8 cellular contexts compared by ENCODE assay signal in genomic region chr7:27745064-27745583, GRCh38. TPM values are rescaled to one million over a fixed set of nuclear protein-coding genes. Genes with fewer than 3 reads are reported as not detected.
DNase-seq lines count a peak whose midpoint lies in the region; ATAC-seq, FAIRE-seq and TF ChIP-seq lines count a peak whose summit lies in the region.

No MANE protein-coding gene starts in this region.

- H3K14ac ChIP-seq in mesenchymal stem cell (ENCODE audit: low read length in 2 of 2): no peak overlapping the region

- H3K36me3 Mint-ChIP-seq in immature natural killer cell: peaks cover 0 to 14% (median 4%) of the 10 kb centered on the region in 3 donors

- H3K27me3 Mint-ChIP-seq in immature natural killer cell (ENCODE audit: low read depth in 3 of 3): peaks cover 8 to 10% (median 10%) of the 10 kb centered on the region in 3 donors

- TF ChIP-seq CTCF in BE2C (IDR thresholded peaks at IDR 0.05; ENCODE audit: low read depth, low read length): peak; percentile 87
- TF ChIP-seq CTCF in GM12874 (IDR thresholded peaks at IDR 0.05; ENCODE audit: insufficient read depth, low read depth, low read length): peak; percentile 52
- peak; percentile 62 for TF ChIP-seq CTCF in bronchial epithelial cell (IDR thresholded peaks at IDR 0.05; ENCODE audit: insufficient read depth, low read length, severe bottlenecking)

- ATAC-seq in HG03280 (IDR thresholded peaks at IDR 0.05; ENCODE audit: unreplicated experiment) (no peak), HG03139 (IDR thresholded peaks at IDR 0.05; ENCODE audit: unreplicated experiment) (no peak)

- peaks cover 5% of the 10 kb centered on the region; the same call in 1 of the 2 replicates for H3K36me3 ChIP-seq in BE2C
- H3K36me3 ChIP-seq in bronchial epithelial cell (ENCODE audit: control insufficient read depth, insufficient read depth, low read length): peaks cover 3% of the 10 kb centered on the region
- peaks cover 4 to 18% of the 10 kb centered on the region in 2 experiments for H3K36me3 ChIP-seq in mesenchymal stem cell (ENCODE audit: control insufficient read depth in 1 of 2, insufficient read depth in 2 of 2, low read depth in 1 of 2, low read length in 2 of 2)

- no peak overlapping the region for H3K23ac ChIP-seq in mesenchymal stem cell (ENCODE audit: low read length in 2 of 2)

- DNase-seq in BE2C (peak; percentile 16), NCI-H460 (ENCODE audit: extremely low read depth, low read depth) (peak; percentile 69), bronchial epithelial cell (ENCODE audit: low read depth) (peak; percentile 53), mesenchymal stem cell (peak; percentile 85), immature natural killer cell (no peak)

- no peak overlapping the region for H2BK120ac ChIP-seq in mesenchymal stem cell (ENCODE audit: low read depth, low read length)

- peaks cover 47 to 75% of the 10 kb centered on the region in 2 donors for H3K4me1 Mint-ChIP-seq in immature natural killer cell

- H3K4me1 ChIP-seq in BE2C (peaks cover 7% of the 10 kb centered on the region), mesenchymal stem cell (ENCODE audit: control insufficient read depth, insufficient read depth, low read depth, low read length) (peaks cover 1% of the 10 kb centered on the region)

- FAIRE-seq in bronchial epithelial cell (lab: Jason Lieb, UNC): no peak

- H3K9me3 ChIP-seq in BE2C (no peaks in the 10 kb centered on the region), mesenchymal stem cell (ENCODE audit: control insufficient read depth, low read length) (no peaks in the 10 kb centered on the region)

- peak overlapping the region in 1 of 6 donors; percentile 22 for H3K27ac Mint-ChIP-seq in immature natural killer cell

- H2AFZ ChIP-seq in mesenchymal stem cell (ENCODE audit: low read depth, low read length): no peak overlapping the region

- peak overlapping the region; percentile 4 for H3K4me2 ChIP-seq in mesenchymal stem cell (ENCODE audit: low read length, poor library complexity, severe bottlenecking)

- H2BK12ac ChIP-seq in mesenchymal stem cell (ENCODE audit: low read length in 2 of 2): no peak overlapping the region

- H3K27me3 ChIP-seq in BE2C: no peaks in the 10 kb centered on the region
- no peaks in the 10 kb centered on the region for H3K27me3 ChIP-seq in bronchial epithelial cell (ENCODE audit: control insufficient read depth, insufficient read depth, low read length)
- H3K27me3 ChIP-seq in mesenchymal stem cell (ENCODE audit: control insufficient read depth in 1 of 2, insufficient read depth in 1 of 2, low read length in 2 of 2): no peaks in the 10 kb centered on the region

- H3K79me1 ChIP-seq in mesenchymal stem cell (replicated peaks; ENCODE audit: low read length, poor library complexity, severe bottlenecking): peaks cover 6% of the 10 kb centered on the region

- no peak overlapping the region for H4K8ac ChIP-seq in mesenchymal stem cell (ENCODE audit: low read length)

- no peak overlapping the region for H2AK5ac ChIP-seq in mesenchymal stem cell (ENCODE audit: low read length, severe bottlenecking)

- H3K4ac ChIP-seq in mesenchymal stem cell (ENCODE audit: low read depth in 1 of 2, low read length in 2 of 2): no peak overlapping the region

- no peak overlapping the region for H2BK15ac ChIP-seq in mesenchymal stem cell (ENCODE audit: low read depth, poor library complexity, severe bottlenecking)

- H3K9me3 Mint-ChIP-seq in immature natural killer cell: no peaks in the 10 kb centered on the region

- peak overlapping the region; percentile 75 for H3K27ac ChIP-seq in mesenchymal stem cell (ENCODE audit: low read length, poor library complexity, severe bottlenecking)

- 0% methylated on average over 2 of the region's 2 CpGs for WGBS in mesenchymal stem cell

- H4K91ac ChIP-seq in mesenchymal stem cell (ENCODE audit: low read length): no peak overlapping the region

- H3K4me3 ChIP-seq in BE2C (ENCODE audit: low read depth, low read length) (no peak overlapping the region), bronchial epithelial cell (ENCODE audit: low read depth, low read length) (no peak overlapping the region), mesenchymal stem cell (ENCODE audit: insufficient read depth in 1 of 2, low read depth in 1 of 2, low read length in 2 of 2) (no peak overlapping the region)

- H3K18ac ChIP-seq in mesenchymal stem cell (ENCODE audit: low read depth in 1 of 2, low read length in 2 of 2): peak overlapping the region in 1 of 2 experiments; percentile 33

- H3K4me3 Mint-ChIP-seq in immature natural killer cell: no peak overlapping the region

- H3K9ac ChIP-seq in mesenchymal stem cell (ENCODE audit: low read length): peak overlapping the region; percentile 71

- peak overlapping the region; percentile 8 for H2BK5ac ChIP-seq in mesenchymal stem cell (ENCODE audit: low read depth, low read length, poor library complexity, severe bottlenecking)

RNA-seq across cellular contexts. Expression of gene TAX1BP1, which starts 5.2 kb away (rescaled TPM):
- 44.4 TPM for polyA plus RNA-seq in BE2C (2012; ENCODE audit: insufficient read depth, insufficient read length, low read depth)
- total RNA-seq in NCI-H460 (2014; rRNA removed; shearing (Covaris generic)): 109 and 130 TPM in 2 replicates
- 45.3 and 52.8 TPM in 2 replicates for polyA plus RNA-seq in NCI-H460 (2014; cell fraction: nucleus; rRNA removed)
- 92.1 and 150 TPM in 2 replicates for total RNA-seq in bronchial epithelial cell
- 106 TPM for polyA plus RNA-seq in mesenchymal stem cell (2013, experiment 1 of 2)
- 109 TPM for polyA plus RNA-seq in mesenchymal stem cell (2013, experiment 2 of 2)
- 100 to 1,000 TPM in 2 of 3 donors, 10 to 100 TPM in 1; 86.9 to 119 (median 114) TPM for polyA plus RNA-seq in immature natural killer cell

Comparison
In these comparisons a context has a peak if more than half of its experiments do, and no peak if none do; other contexts are left out.
1. DNase-seq: peak in BE2C (single experiment), NCI-H460 (single experiment), bronchial epithelial cell (single experiment) and mesenchymal stem cell (single experiment); none in immature natural killer cell (0 of 3).
2. Peak in every context shown above with its lines, with median percentiles within 50 percentile points of each other: CTCF ChIP-seq.